In the genomic region with DNA sequence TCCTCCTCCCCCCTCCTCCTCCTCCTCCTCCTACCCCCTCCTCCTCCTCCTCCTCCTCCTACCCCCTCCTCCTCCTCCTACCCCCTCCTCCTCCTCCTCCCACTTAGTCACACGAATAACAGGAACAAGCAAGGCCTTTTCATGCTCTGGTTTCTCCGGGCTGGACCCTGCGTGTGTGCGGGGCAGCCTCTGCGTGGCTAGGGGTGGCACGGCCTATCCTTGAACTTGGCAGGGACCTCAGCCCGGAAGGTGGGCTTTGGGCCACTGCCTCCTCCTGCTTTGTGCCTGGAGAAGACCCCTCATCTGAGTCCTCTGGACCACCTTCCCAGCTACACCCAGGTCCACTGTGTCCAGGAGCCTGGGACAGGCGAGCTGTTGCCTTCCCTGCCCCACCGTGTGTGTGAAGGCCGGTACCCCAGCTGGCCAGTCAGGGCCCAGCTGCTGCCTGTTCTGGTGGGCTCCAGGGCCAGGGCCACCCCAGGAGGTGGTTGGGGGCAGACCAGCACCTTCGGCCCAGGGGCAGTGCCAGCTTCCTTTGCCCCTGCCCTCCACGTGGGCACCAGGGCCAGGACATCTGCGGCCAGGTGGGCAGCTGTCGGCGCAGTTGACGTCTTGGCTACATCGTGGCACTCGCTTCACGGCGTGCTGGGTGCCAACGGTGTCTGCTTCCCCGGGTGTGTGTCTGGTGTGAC, we compare ENCODE assay signal across 1 cellular context.
TF ChIP-seq lines count a peak whose summit lies in the region.

No MANE protein-coding gene starts in this region.

TF ChIP-seq in HCT116, 20 proteins besides CTCF, POLR2A, EP300 and RAD21 (continued from another document):
- no peak for TF ChIP-seq SRF (IDR thresholded peaks at IDR 0.05; ENCODE audit: low read depth)
- no peak for TF ChIP-seq SIN3A (IDR thresholded peaks at IDR 0.05; ENCODE audit: low read depth)
- no peak for TF ChIP-seq ZNF274 (IDR thresholded peaks at IDR 0.05; ENCODE audit: low read depth, low read length)
- TF ChIP-seq TCF7L2 (IDR thresholded peaks at IDR 0.05; ENCODE audit: borderline replicate concordance, extremely low read depth, insufficient read depth, insufficient read length) = no peak
- TF ChIP-seq REST (IDR thresholded peaks at IDR 0.05; ENCODE audit: low read depth) = no peak
- TF ChIP-seq EGR1 (IDR thresholded peaks at IDR 0.05; ENCODE audit: low read depth) = no peak
